In genomic region chr3:64400706-64401105, GRCh38 we compare ENCODE assay signal across 27 cellular contexts.
"Had no signal": no experiment of that assay in that cellular context is flagged by ENCODE, and none has a peak within 500 bp of the region (broad histone marks: within the 10 kb centered on the region; RNA-seq: fewer than 3 reads in every experiment).

No MANE protein-coding gene starts in this region.

- H3K4me1 ChIP-seq: suprapubic skin, testis, thyroid gland, tibial artery had no signal

- FAIRE-seq: urothelium cell line had no signal

- H3K9me3 ChIP-seq: stomach, suprapubic skin, testis, thoracic aorta, thyroid gland, tibial artery, tibial nerve, transverse colon, upper lobe of left lung, upper lobe of right lung, uterus, vagina had no signal

- H3K27me3 ChIP-seq: stomach, suprapubic skin, testis, thyroid gland, tibial artery, tibial nerve, transverse colon, upper lobe of left lung, upper lobe of right lung, uterus, vagina had no signal

- H3K27ac ChIP-seq: stomach, suprapubic skin, testis, thoracic aorta, thyroid gland, tibial artery, tibial nerve, transverse colon, upper lobe of right lung, uterus, vagina had no signal

- H3K4me3 ChIP-seq: stomach, suprapubic skin, testis, thoracic aorta, thyroid gland, tibial artery, tibial nerve, transverse colon, upper lobe of left lung, upper lobe of right lung, uterus, vagina had no signal

- H3K36me3 ChIP-seq: stomach, suprapubic skin, thoracic aorta, thyroid gland, tibial artery, tibial nerve, transverse colon, upper lobe of left lung, upper lobe of right lung, uterus, vagina had no signal

- DNase-seq: stimulated activated CD4-positive, alpha-beta T cell treated with anti-CD3 and anti-CD28 coated beads, Interleukin-2, amount 100 ng/mL, for 48 hours; stimulated activated CD4-positive, alpha-beta T cell treated with anti-CD3 and anti-CD28 coated beads, Interleukin-4, amount 100 ng/mL, for 1 hour; stimulated activated CD4-positive, alpha-beta T cell treated with anti-CD3 and anti-CD28 coated beads, Interleukin-4, amount 100 ng/mL, for 24 hours; stimulated activated CD4-positive, alpha-beta T cell treated with anti-CD3 and anti-CD28 coated beads, Interleukin-4, amount 100 ng/mL, for 4 hours; stimulated activated CD8-positive, alpha-beta memory T cell treated with anti-CD3 and anti-CD28 coated beads, Interleukin-4, amount 100 ng/mL, for 48 hours; stimulated activated naive B cell treated with anti-CD40 and anti-IgM and Interleukin-4, amounts not matched to agents 10 μg/mL and 1 μg/mL and 100 μg/mL, for 72 hours; stimulated activated naive CD4-positive, alpha-beta T cell; stimulated activated naive CD4-positive, alpha-beta T cell treated with Interleukin-2 at 50 U/mL for 16 hours; stimulated activated naive CD8-positive, alpha-beta T cell treated with anti-CD3 and anti-CD28 coated beads, Interleukin-15, amount 100 ng/mL, for 72 hours; stimulated activated naive CD8-positive, alpha-beta T cell treated with anti-CD3 and anti-CD28 coated beads, Interleukin-15, Interleukin-2, amounts not matched to agents 100 U/mL and 50 U/mL, for 24 hours; stomach; substantia nigra; testis; thyroid gland; tibial artery; transverse colon; trophoblast cell; upper lobe of left lung; upper lobe of right lung; uterus had no signal

- ATAC-seq: stimulated activated effector memory CD8-positive, alpha-beta T cell treated with anti-CD3 and anti-CD28 coated beads, Interleukin-12 subunit alpha, Interleukin-12 subunit beta, amount 100 ng/mL, for 72 hours; stimulated activated memory B cell treated with anti-CD40 and anti-IgM and Interleukin-4, amounts not matched to agents 10 μg/mL and 1 μg/mL and 100 μg/mL, for 72 hours; stimulated activated naive B cell treated with anti-CD40 and anti-IgM and Interleukin-4, amounts not matched to agents 10 μg/mL and 1 μg/mL and 100 μg/mL, for 72 hours; stimulated activated naive CD8-positive, alpha-beta T cell treated with anti-CD3 and anti-CD28 coated beads, Interleukin-15, amount 100 ng/mL, for 72 hours; stimulated activated naive CD8-positive, alpha-beta T cell treated with anti-CD3 and anti-CD28 coated beads, Interleukin-15, Interleukin-2, amounts not matched to agents 100 U/mL and 50 U/mL, for 24 hours; upper lobe of right lung had no signal
